2 cellular contexts compared by ENCODE assay signal in genomic region chr1:245160976-245161375, GRCh38.
TF ChIP-seq lines count a peak whose summit lies in the region.

No MANE protein-coding gene starts in this region.

TF ChIP-seq in SK-N-SH treated with all-trans-retinoic acid at 6 μM for 48 hours, 23 proteins besides CTCF, POLR2A, EP300 and RAD21 (continued from another document):
- TF ChIP-seq CSRNP3 (CRISPR knock-in tag; IDR thresholded peaks at IDR 0.05) (no peak), PPARA (CRISPR knock-in tag; IDR thresholded peaks at IDR 0.05; ENCODE audit: borderline replicate concordance) (no peak), TSHZ2 (CRISPR knock-in tag; IDR thresholded peaks at IDR 0.05) (no peak)

TF ChIP-seq in SK-N-SH, 30 proteins besides CTCF, POLR2A, EP300 and RAD21 (continued from another document):
- TF ChIP-seq FOXJ3 (CRISPR knock-in tag; IDR thresholded peaks at IDR 0.05): no peak
- TF ChIP-seq ZBTB33 (IDR thresholded peaks at IDR 0.05; ENCODE audit: borderline replicate concordance, low read depth): no peak
- TF ChIP-seq MXI1 (IDR thresholded peaks at IDR 0.05; ENCODE audit: low read depth, low read length): no peak
- no peak for TF ChIP-seq RCOR1 (IDR thresholded peaks at IDR 0.05; ENCODE audit: low read length)
- no peak for TF ChIP-seq MAX (IDR thresholded peaks at IDR 0.05; ENCODE audit: low read depth)
- TF ChIP-seq, protein P1, sequence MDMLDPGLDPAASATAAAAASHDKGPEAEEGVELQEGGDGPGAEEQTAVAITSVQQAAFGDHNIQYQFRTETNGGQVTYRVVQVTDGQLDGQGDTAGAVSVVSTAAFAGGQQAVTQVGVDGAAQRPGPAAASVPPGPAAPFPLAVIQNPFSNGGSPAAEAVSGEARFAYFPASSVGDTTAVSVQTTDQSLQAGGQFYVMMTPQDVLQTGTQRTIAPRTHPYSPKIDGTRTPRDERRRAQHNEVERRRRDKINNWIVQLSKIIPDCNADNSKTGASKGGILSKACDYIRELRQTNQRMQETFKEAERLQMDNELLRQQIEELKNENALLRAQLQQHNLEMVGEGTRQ (IDR thresholded peaks at IDR 0.05; ENCODE audit: borderline replicate concordance, low read depth, low read length): no peak
- TF ChIP-seq FOSL2 (IDR thresholded peaks at IDR 0.05; ENCODE audit: borderline replicate concordance, low read depth): no peak
- no peak for TF ChIP-seq NFIC (IDR thresholded peaks at IDR 0.05; ENCODE audit: borderline replicate concordance)
- TF ChIP-seq MEF2A (IDR thresholded peaks at IDR 0.05; ENCODE audit: borderline replicate concordance, low read depth): no peak
